10 cellular contexts compared by ENCODE assay signal in the genomic region with DNA sequence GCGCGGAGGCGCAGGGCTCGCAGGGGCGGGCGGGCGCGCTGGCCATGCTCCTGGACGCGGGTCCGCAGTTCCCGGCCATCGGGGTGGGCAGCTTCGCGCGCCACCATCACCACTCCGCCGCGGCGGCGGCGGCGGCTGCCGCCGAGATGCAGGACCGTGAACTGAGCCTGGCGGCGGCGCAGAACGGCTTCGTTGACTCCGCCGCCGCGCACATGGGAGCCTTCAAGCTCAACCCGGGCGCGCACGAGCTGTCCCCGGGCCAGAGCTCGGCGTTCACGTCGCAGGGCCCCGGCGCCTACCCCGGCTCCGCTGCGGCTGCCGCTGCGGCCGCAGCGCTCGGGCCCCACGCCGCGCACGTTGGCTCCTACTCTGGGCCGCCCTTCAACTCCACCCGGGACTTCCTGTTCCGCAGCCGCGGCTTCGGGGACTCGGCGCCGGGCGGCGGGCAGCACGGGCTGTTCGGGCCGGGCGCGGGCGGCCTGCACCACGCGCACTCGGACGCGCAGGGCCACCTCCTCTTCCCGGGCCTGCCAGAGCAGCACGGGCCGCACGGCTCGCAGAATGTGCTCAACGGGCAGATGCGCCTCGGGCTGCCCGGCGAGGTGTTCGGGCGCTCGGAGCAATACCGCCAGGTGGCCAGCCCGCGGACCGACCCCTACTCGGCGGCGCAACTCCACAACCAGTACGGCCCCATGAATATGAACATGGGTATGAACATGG. TPM values are rescaled to one million over a fixed set of nuclear protein-coding genes. Genes with fewer than 3 reads are reported as not detected.
DNase-seq lines count a peak whose midpoint lies in the region; ATAC-seq and TF ChIP-seq lines count a peak whose summit lies in the region.
"Had no signal": no experiment of that assay in that cellular context is flagged by ENCODE, and none has a peak within 500 bp of the region (broad histone marks: within the 10 kb centered on the region; RNA-seq: fewer than 3 reads in every experiment).

No MANE protein-coding gene starts in this region.

- peaks cover 9% of the 10 kb centered on the region for H3K36me3 Mint-ChIP-seq in activated CD4-positive, alpha-beta T cell treated with anti-CD3 and anti-CD28 coated beads, Interleukin-2, amount 10 ng/mL, durations not matched to agents 24 days and 14 days (ENCODE audit: low read depth)

- H3K27ac Mint-ChIP-seq in activated CD4-positive, alpha-beta T cell treated with anti-CD3 and anti-CD28 coated beads, Interleukin-2, amount 10 ng/mL, durations not matched to agents 24 days and 14 days: no peak overlapping the region

- no peak for ATAC-seq in GM19455 (IDR thresholded peaks at IDR 0.05; ENCODE audit: unreplicated experiment)

- peaks cover 18% of the 10 kb centered on the region for H3K4me1 ChIP-seq in iPS-15b (ENCODE audit: control insufficient read depth, insufficient read depth, low read length)
- peaks cover 36 to 61% (median 53%) of the 10 kb centered on the region in 4 donors for H3K4me1 ChIP-seq in stomach

- CTCF ChIA-PET in RWPE1 (lab: Yijun Ruan, JAX): interaction anchor here (0.6 to 0.7 kb wide), 2 partner anchors 9 to 109 kb away, joined by 4 to 5 read pairs; no protein-coding TSS in a partner anchor

- intact Hi-C loops in activated CD4-positive, alpha-beta T cell treated with anti-CD3 and anti-CD28 coated beads, Interleukin-2, amount 10 ng/mL, durations not matched to agents 24 days and 14 days (cut with micrococcal nuclease): loop anchor here (1.0 kb wide), 1 partner anchor 9 kb away; no protein-coding TSS in a partner anchor
- intact Hi-C loops in stomach (cut with DNase I; ENCODE audit: low total_unique reads): no loop called here

- H3K27ac ChIP-seq in WERI-Rb-1 (peak overlapping the region; percentile 98), stomach (no peak overlapping the region), RWPE1 (no peak overlapping the region)

- H3K4me3 ChIP-seq in WERI-Rb-1 (ENCODE audit: low read depth, low read length): peak overlapping the region; percentile 74
- peak overlapping the region; percentile 67 for H3K4me3 ChIP-seq in iPS-15b (ENCODE audit: low read depth, low read length)
- H3K4me3 ChIP-seq in stomach: peak overlapping the region; percentile 43 to 63 (median 54)

- H3K4me3 Mint-ChIP-seq in activated CD4-positive, alpha-beta T cell treated with anti-CD3 and anti-CD28 coated beads, Interleukin-2, amount 10 ng/mL, durations not matched to agents 24 days and 14 days: no peak overlapping the region

- H3K36me3 ChIP-seq in WERI-Rb-1: peaks cover 35% of the 10 kb centered on the region
- H3K36me3 ChIP-seq in iPS-15b (ENCODE audit: control insufficient read depth, insufficient read depth, low read length): no peaks in the 10 kb centered on the region
- H3K36me3 ChIP-seq in stomach: no peaks in the 10 kb centered on the region

- H3K9me3 Mint-ChIP-seq in activated CD4-positive, alpha-beta T cell treated with anti-CD3 and anti-CD28 coated beads, Interleukin-2, amount 10 ng/mL, durations not matched to agents 24 days and 14 days: peaks cover 7% of the 10 kb centered on the region

- H3K4me1 Mint-ChIP-seq in activated CD4-positive, alpha-beta T cell treated with anti-CD3 and anti-CD28 coated beads, Interleukin-2, amount 10 ng/mL, durations not matched to agents 24 days and 14 days: peaks cover 13% of the 10 kb centered on the region

- POLR2A ChIA-PET in RWPE1 (lab: Yijun Ruan, JAX; ENCODE audit: low non-redundant PET): no interaction called here

- DNase-seq in activated CD4-positive, alpha-beta T cell treated with anti-CD3 and anti-CD28 coated beads, Interleukin-2, amount 10 ng/mL, durations not matched to agents 24 days and 14 days: peak; percentile 73
- DNase-seq in activated CD4-positive, alpha-beta T cell treated with anti-CD3 and anti-CD28 coated beads for 48 hours: no peak
- DNase-seq in WERI-Rb-1 (peak; percentile 53), stomach (no peak), RWPE1 (ENCODE audit: low spot score) (no peak)
- DNase-seq in central memory CD4-positive, alpha-beta T cell: no peak

- H3K27me3 Mint-ChIP-seq in activated CD4-positive, alpha-beta T cell treated with anti-CD3 and anti-CD28 coated beads, Interleukin-2, amount 10 ng/mL, durations not matched to agents 24 days and 14 days: peaks cover 61% of the 10 kb centered on the region

- TF ChIP-seq POLR2A in stomach (IDR thresholded peaks at IDR 0.05): no peak

- peak; percentile 36 for TF ChIP-seq CTCF in WERI-Rb-1 (IDR thresholded peaks at IDR 0.05; ENCODE audit: low read depth, low read length)
- no peak for TF ChIP-seq CTCF in stomach (IDR thresholded peaks at IDR 0.05)
- TF ChIP-seq CTCF in RWPE1 (conservative IDR thresholded peaks at IDR 0.05; ENCODE audit: low read depth): no peak

- no peak for TF ChIP-seq EP300 in stomach (IDR thresholded peaks at IDR 0.05)

- no peaks in the 10 kb centered on the region for H3K9me3 ChIP-seq in WERI-Rb-1 (ENCODE audit: severe bottlenecking)
- H3K9me3 ChIP-seq in iPS-15b (ENCODE audit: control insufficient read depth, insufficient read depth, low read length): no peaks in the 10 kb centered on the region
- H3K9me3 ChIP-seq in stomach: peaks cover 0 to 40% (median 10%) of the 10 kb centered on the region in 4 donors

- H3K27me3 ChIP-seq in WERI-Rb-1 (ENCODE audit: insufficient read depth, low read depth, severe bottlenecking) (peaks cover 38% of the 10 kb centered on the region), iPS-15b (ENCODE audit: control insufficient read depth, insufficient read depth, low read length) (peaks cover 66% of the 10 kb centered on the region), stomach (peaks cover 78 to 100% (median 99%) of the 10 kb centered on the region in 3 donors)

- 1 to 5% (median 2%) methylated on average over 15 to 101 of the region's 101 CpGs for WGBS in stomach, 5 donors

- no peak overlapping the region for H3K9ac ChIP-seq in iPS-15b (ENCODE audit: low read depth, low read length)

RNA-seq across cellular contexts. Expression of a gene that starts 0.6 kb away (rescaled TPM):
- 0.07 TPM in 1 of 2 replicates, not detected in the other for total RNA-seq in activated CD4-positive, alpha-beta T cell treated with anti-CD3 and anti-CD28 coated beads, Interleukin-2, amount 10 ng/mL, durations not matched to agents 24 days and 14 days
- not detected for total RNA-seq in stomach
- polyA plus RNA-seq in stomach: not detected
- total RNA-seq: mononuclear cell had no signal

RNA-seq across cellular contexts. Expression of a gene that starts 10.6 kb away (rescaled TPM):
- not detected in 2 replicates for total RNA-seq in activated CD4-positive, alpha-beta T cell treated with anti-CD3 and anti-CD28 coated beads, Interleukin-2, amount 10 ng/mL, durations not matched to agents 24 days and 14 days
- not detected for total RNA-seq in stomach
- polyA plus RNA-seq in stomach: not detected
- total RNA-seq: mononuclear cell; T-helper 1 cell treated with Interleukin-12 subunit alpha and Interleukin-12 subunit beta and Interleukin-4 antibody, amounts not matched to agents 30 ng/mL and 1 ng/mL, for 36 hours had no signal

Comparison
In these comparisons a context has a peak if more than half of its experiments do, and no peak if none do; other contexts are left out.
1. DNase-seq: peak in activated CD4-positive, alpha-beta T cell treated with anti-CD3 and anti-CD28 coated beads, Interleukin-2, amount 10 ng/mL, durations not matched to agents 24 days and 14 days (single experiment) and WERI-Rb-1 (single experiment); none in activated CD4-positive, alpha-beta T cell treated with anti-CD3 and anti-CD28 coated beads for 48 hours (single experiment), stomach (single experiment), RWPE1 (single experiment) and central memory CD4-positive, alpha-beta T cell (single experiment).
2. Peak in every context shown above with its lines, with median percentiles within 50 percentile points of each other: H3K4me3 ChIP-seq.